ENCODE assay signal across 15 cellular contexts in genomic region chr9:80664327-80665210, GRCh38.
DNase-seq lines count a peak whose midpoint lies in the region; ATAC-seq, FAIRE-seq and TF ChIP-seq lines count a peak whose summit lies in the region.
"Had no signal": no experiment of that assay in that cellular context is flagged by ENCODE, and none has a peak within 500 bp of the region (broad histone marks: within the 10 kb centered on the region; RNA-seq: fewer than 3 reads in every experiment).

No MANE protein-coding gene starts in this region.

- H3K27me3 ChIP-seq in H7 (ENCODE audit: control insufficient read depth, insufficient read depth, low read length) (no peaks in the 10 kb centered on the region), PC-9 (ENCODE audit: insufficient read depth, low read depth) (no peaks in the 10 kb centered on the region), hepatocyte (no peaks in the 10 kb centered on the region)
- H3K27me3 ChIP-seq: heart right ventricle, right atrium auricular region, tibial nerve had no signal

- no peaks in the 10 kb centered on the region for H3K79me2 ChIP-seq in PC-9 (ENCODE audit: low read depth)
- no peaks in the 10 kb centered on the region for H3K79me2 ChIP-seq in hepatocyte

- H3K27ac ChIP-seq in A549 (no peak overlapping the region), PC-9 (no peak overlapping the region), hepatocyte (no peak overlapping the region)
- H3K27ac ChIP-seq: GM23248, heart right ventricle, KMS-11, right atrium auricular region, tibial nerve had no signal

- TF ChIP-seq EP300 in A549 (IDR thresholded peaks at IDR 0.05), result no peak

- peak in 1 of 2 experiments; percentile 41; a peak in 3 of 5 replicates for TF ChIP-seq RAD21 in A549 (conservative IDR thresholded peaks at IDR 0.05 in 1 of 2, IDR thresholded peaks at IDR 0.05 in 1 of 2)

- no peak for TF ChIP-seq POLR2A in A549 (IDR thresholded peaks at IDR 0.05; ENCODE audit: low read length)

- peaks cover 35% of the 10 kb centered on the region for H3K9me3 Mint-ChIP-seq in activated T-helper 2 cell treated with anti-CD3 and anti-CD28 coated beads, Interferon-gamma antibody, Interleukin-2, Interleukin-4, amounts not matched to agents 10 μg/mL and 5 μg/mL and 100 μg/mL, durations not matched to agents 14 hours and 24 hours and 36 hours
- H3K9me3 Mint-ChIP-seq in activated T-helper 17 cell treated with anti-CD3 and anti-CD28 coated beads, Interleukin-2, amount 50 U/mL, for 72 hours, result peaks cover 18% of the 10 kb centered on the region

- H3K4me3 Mint-ChIP-seq in activated T-helper 2 cell treated with anti-CD3 and anti-CD28 coated beads, Interferon-gamma antibody, Interleukin-2, Interleukin-4, amounts not matched to agents 10 μg/mL and 5 μg/mL and 100 μg/mL, durations not matched to agents 14 hours and 24 hours and 36 hours (ENCODE audit: low read depth), result no peak overlapping the region
- no peak overlapping the region for H3K4me3 Mint-ChIP-seq in activated T-helper 17 cell treated with anti-CD3 and anti-CD28 coated beads, Interleukin-2, amount 50 U/mL, for 72 hours

- peak in 1 of 2 experiments; percentile 53; a peak in 1 of 6 replicates for ATAC-seq in A549
- ATAC-seq in activated T-helper 17 cell treated with anti-CD3 and anti-CD28 coated beads, Interleukin-2, amount 50 U/mL, for 72 hours (replicated peaks), result no peak

- no peaks in the 10 kb centered on the region for H3K36me3 Mint-ChIP-seq in activated T-helper 2 cell treated with anti-CD3 and anti-CD28 coated beads, Interferon-gamma antibody, Interleukin-2, Interleukin-4, amounts not matched to agents 10 μg/mL and 5 μg/mL and 100 μg/mL, durations not matched to agents 14 hours and 24 hours and 36 hours (ENCODE audit: low read depth)
- no peaks in the 10 kb centered on the region for H3K36me3 Mint-ChIP-seq in activated T-helper 17 cell treated with anti-CD3 and anti-CD28 coated beads, Interleukin-2, amount 50 U/mL, for 72 hours (ENCODE audit: low read depth)

- H2AFZ ChIP-seq in PC-9 (no peak overlapping the region), hepatocyte (no peak overlapping the region)
- H2AFZ ChIP-seq: GM23248 had no signal

- POLR2A ChIA-PET in A549 (lab: Yijun Ruan, JAX), result no interaction called here
- POLR2A ChIA-PET in PC-9 (lab: Charles Lee; ENCODE audit: unreplicated experiment), result no interaction called here

- BruUV-seq in PC-9 (replicated peaks; lab: Mats Ljungman, UMichigan), result no TSS peak

- peak; percentile 6 to 10 for DNase-seq in A549 (ENCODE audit: low read depth in 1 of 2, low spot score in 1 of 2)
- peak; percentile 17 for DNase-seq in H7
- no peak for DNase-seq in PC-9
- DNase-seq in hepatocyte (ENCODE audit: low spot score), result peak; percentile 10
- DNase-seq in activated T-helper 2 cell treated with anti-CD3 and anti-CD28 coated beads, Interferon-gamma antibody, Interleukin-2, Interleukin-4, amounts not matched to agents 10 μg/mL and 5 μg/mL and 100 μg/mL, durations not matched to agents 14 hours and 24 hours and 36 hours (ENCODE audit: low spot score), result no peak
- no peak for DNase-seq in epidermal melanocyte (ENCODE audit: insufficient read length, low spot score)
- DNase-seq in NCI-H510A (lab: John Stamatoyannopoulos, UW), result no peak
- DNase-seq: GM23248, heart right ventricle, NCI-H510A treated with DMSO at 0.1 percent for 48 hours, T-helper 1 cell had no signal

- no peaks in the 10 kb centered on the region for H3K9me3 ChIP-seq in A549
- no peaks in the 10 kb centered on the region for H3K9me3 ChIP-seq in PC-9 (ENCODE audit: insufficient read depth, low read depth)
- no peaks in the 10 kb centered on the region for H3K9me3 ChIP-seq in hepatocyte (ENCODE audit: low read depth)
- H3K9me3 ChIP-seq: right atrium auricular region had no signal

- no peaks in the 10 kb centered on the region for H3K4me1 Mint-ChIP-seq in activated T-helper 2 cell treated with anti-CD3 and anti-CD28 coated beads, Interferon-gamma antibody, Interleukin-2, Interleukin-4, amounts not matched to agents 10 μg/mL and 5 μg/mL and 100 μg/mL, durations not matched to agents 14 hours and 24 hours and 36 hours (ENCODE audit: low read depth)
- H3K4me1 Mint-ChIP-seq in activated T-helper 17 cell treated with anti-CD3 and anti-CD28 coated beads, Interleukin-2, amount 50 U/mL, for 72 hours, result no peaks in the 10 kb centered on the region

- intact Hi-C loops in PC-9 (cut with micrococcal nuclease; ENCODE audit: unreplicated experiment), result loop anchor here (5.0 kb wide), 1 partner anchor 1023 kb away; the partner anchor contains the start of gene TLE1
- intact Hi-C loops in activated T-helper 2 cell treated with anti-CD3 and anti-CD28 coated beads, Interferon-gamma antibody, Interleukin-2, Interleukin-4, amounts not matched to agents 10 μg/mL and 5 μg/mL and 100 μg/mL, durations not matched to agents 14 hours and 24 hours and 36 hours (cut with micrococcal nuclease), result no loop called here

- H3K4me1 ChIP-seq in A549 (no peaks in the 10 kb centered on the region), PC-9 (replicated peaks; ENCODE audit: insufficient read depth) (no peaks in the 10 kb centered on the region), hepatocyte (ENCODE audit: insufficient read depth) (no peaks in the 10 kb centered on the region)
- H3K4me1 ChIP-seq: heart right ventricle, right atrium auricular region, tibial nerve had no signal

- FAIRE-seq in A549 (lab: Jason Lieb, UNC), result no peak

- H3K27me3 Mint-ChIP-seq in activated T-helper 2 cell treated with anti-CD3 and anti-CD28 coated beads, Interferon-gamma antibody, Interleukin-2, Interleukin-4, amounts not matched to agents 10 μg/mL and 5 μg/mL and 100 μg/mL, durations not matched to agents 14 hours and 24 hours and 36 hours (ENCODE audit: low read depth), result no peaks in the 10 kb centered on the region
- H3K27me3 Mint-ChIP-seq in activated T-helper 17 cell treated with anti-CD3 and anti-CD28 coated beads, Interleukin-2, amount 50 U/mL, for 72 hours, result no peaks in the 10 kb centered on the region

- WGBS in A549 (ENCODE audit: missing lambda C conversion rate), result 10% methylated on average over 4 of the region's 4 CpGs
- WGBS in hepatocyte (ENCODE audit: low lambda C conversion rate, missing lambda C conversion rate), result 51% methylated on average over 4 of the region's 4 CpGs

- H4K20me1 ChIP-seq in PC-9 (ENCODE audit: insufficient read depth), result no peaks in the 10 kb centered on the region
- H4K20me1 ChIP-seq in hepatocyte (ENCODE audit: insufficient read depth, poor library complexity, severe bottlenecking), result no peaks in the 10 kb centered on the region

- no peak; the same call in 2 of the 3 replicates for TF ChIP-seq CTCF in A549 (IDR thresholded peaks at IDR 0.05)
- TF ChIP-seq CTCF in PC-9 (conservative IDR thresholded peaks at IDR 0.05), result peak; percentile 45; the same call in 1 of the 2 replicates
- peak; percentile 31 for TF ChIP-seq CTCF in hepatocyte (IDR thresholded peaks at IDR 0.05; ENCODE audit: poor library complexity)

- no peaks in the 10 kb centered on the region for H3F3A ChIP-seq in PC-9 (ENCODE audit: insufficient read depth, low read depth)

- H3K4me2 ChIP-seq in A549 (no peak overlapping the region), PC-9 (no peak overlapping the region), hepatocyte (no peak overlapping the region)
- H3K4me2 ChIP-seq: KMS-11 had no signal

- H3K36me3 ChIP-seq in H7 (replicated peaks; ENCODE audit: control insufficient read depth, insufficient read depth, low read length), result no peaks in the 10 kb centered on the region
- no peaks in the 10 kb centered on the region for H3K36me3 ChIP-seq in PC-9 (ENCODE audit: low read depth)
- H3K36me3 ChIP-seq in hepatocyte (replicated peaks; ENCODE audit: insufficient read depth, low read depth), result no peaks in the 10 kb centered on the region
- H3K36me3 ChIP-seq: heart right ventricle, right atrium auricular region, tibial nerve had no signal

- H3K27ac Mint-ChIP-seq in activated T-helper 2 cell treated with anti-CD3 and anti-CD28 coated beads, Interferon-gamma antibody, Interleukin-2, Interleukin-4, amounts not matched to agents 10 μg/mL and 5 μg/mL and 100 μg/mL, durations not matched to agents 14 hours and 24 hours and 36 hours, result no peak overlapping the region
- H3K27ac Mint-ChIP-seq in activated T-helper 17 cell treated with anti-CD3 and anti-CD28 coated beads, Interleukin-2, amount 50 U/mL, for 72 hours, result no peak overlapping the region

- CTCF ChIA-PET in A549 (lab: Yijun Ruan, JAX), result no interaction called here
- CTCF ChIA-PET in PC-9 (lab: Charles Lee), result no interaction called here

- H3K9me2 ChIP-seq in PC-9 (ENCODE audit: insufficient read depth) (no peaks in the 10 kb centered on the region), hepatocyte (replicated peaks; ENCODE audit: insufficient read depth) (no peaks in the 10 kb centered on the region)

- H3K4me3 ChIP-seq in A549, result no peak overlapping the region
- H3K4me3 ChIP-seq in H7 (ENCODE audit: insufficient read depth, low read depth, low read length), result no peak overlapping the region
- H3K4me3 ChIP-seq in PC-9, result no peak overlapping the region
- H3K4me3 ChIP-seq in hepatocyte, result no peak overlapping the region
- H3K4me3 ChIP-seq: GM23248, heart right ventricle, right atrium auricular region, tibial nerve had no signal

TF ChIP-seq in A549, 52 proteins besides CTCF, POLR2A, EP300 and RAD21 (continues in another document):
- TF ChIP-seq SMC3 (IDR thresholded peaks at IDR 0.05) (0 out of 3 replicates have a peak, but pooled peaks have one; percentile 14), FOSB (CRISPR knock-in tag; IDR thresholded peaks at IDR 0.05) (no peak), MAFK (IDR thresholded peaks at IDR 0.05; ENCODE audit: partially characterized antibody) (no peak), KDM5A (IDR thresholded peaks at IDR 0.05) (no peak)

Comparison
In these comparisons a context has a peak if more than half of its experiments do, and no peak if none do; other contexts are left out.
1. DNase-seq: peak in A549 (2 of 2), H7 (single experiment) and hepatocyte (single experiment); none in PC-9 (0 of 2), activated T-helper 2 cell treated with anti-CD3 and anti-CD28 coated beads, Interferon-gamma antibody, Interleukin-2, Interleukin-4, amounts not matched to agents 10 μg/mL and 5 μg/mL and 100 μg/mL, durations not matched to agents 14 hours and 24 hours and 36 hours (single experiment), epidermal melanocyte (single experiment) and NCI-H510A (single experiment).